1 cellular context compared by ENCODE assay signal in genomic region chr18:8912348-8913057, GRCh38.
TF ChIP-seq lines count a peak whose summit lies in the region.

No MANE protein-coding gene starts in this region.

TF ChIP-seq in K562, 482 proteins besides CTCF, POLR2A, EP300 and RAD21 (continued from another document and continues in another):
- TF ChIP-seq ZBTB11 (CRISPR knock-in tag; IDR thresholded peaks at IDR 0.05) (no peak), ZBTB5 (IDR thresholded peaks at IDR 0.05) (no peak), RFX1 (IDR thresholded peaks at IDR 0.05) (peak; percentile 76), AFF4 (CRISPR knock-in tag; IDR thresholded peaks at IDR 0.05) (0 out of 2 replicates have a peak, but pooled peaks have one; percentile 47), ZFX (CRISPR knock-in tag; IDR thresholded peaks at IDR 0.05) (0 out of 2 replicates have a peak, but pooled peaks have one; percentile 24), BDP1 (IDR thresholded peaks at IDR 0.05; ENCODE audit: insufficient read depth, insufficient read length) (no peak), HMGXB4 (CRISPR knock-in tag; IDR thresholded peaks at IDR 0.05) (no peak), CREB3L1 (IDR thresholded peaks at IDR 0.05; ENCODE audit: borderline replicate concordance, low read depth) (no peak), STAT5A (IDR thresholded peaks at IDR 0.05; ENCODE audit: borderline replicate concordance, low read length) (no peak), NR3C1 (CRISPR knock-in tag; IDR thresholded peaks at IDR 0.05) (no peak), HNRNPK (IDR thresholded peaks at IDR 0.05; ENCODE audit: low read depth, low read length, poor library complexity, severe bottlenecking) (no peak), MBD2 (IDR thresholded peaks at IDR 0.05; ENCODE audit: borderline replicate concordance, low read depth) (peak; percentile 46; the same call in 1 of the 2 replicates), NELFE (IDR thresholded peaks at IDR 0.05; ENCODE audit: insufficient read depth, insufficient read length) (no peak), LCOR (CRISPR knock-in tag; IDR thresholded peaks at IDR 0.05) (0 out of 2 replicates have a peak, but pooled peaks have one; percentile 50), ZNF3 (CRISPR knock-in tag; IDR thresholded peaks at IDR 0.05) (no peak), SMAD4 (CRISPR knock-in tag; conservative IDR thresholded peaks at IDR 0.05) (peak; percentile 57), RFX7 (CRISPR knock-in tag; IDR thresholded peaks at IDR 0.05) (no peak), TCF3 (CRISPR knock-in tag; IDR thresholded peaks at IDR 0.05) (peak; percentile 59), SMAD1 (IDR thresholded peaks at IDR 0.05; ENCODE audit: low read depth, low read length, partially characterized antibody) (peak; percentile 44), JUND (IDR thresholded peaks at IDR 0.05; ENCODE audit: borderline replicate concordance, low read depth, low read length) (peak; percentile 25; the same call in 1 of the 2 replicates), JUND (tag; IDR thresholded peaks at IDR 0.05; ENCODE audit: borderline replicate concordance, low read depth, low read length) (peak; percentile 73; the same call in 2 of the 3 replicates), MCM3 (IDR thresholded peaks at IDR 0.05) (no peak), ZKSCAN1 (IDR thresholded peaks at IDR 0.05; ENCODE audit: low read depth, low read length) (peak; percentile 24; the same call in 1 of the 2 replicates), ZNF740 (CRISPR knock-in tag; IDR thresholded peaks at IDR 0.05) (no peak), ZNF740 (tag; IDR thresholded peaks at IDR 0.05) (0 out of 4 replicates have a peak, but pooled peaks of 1 of the 2 experiments have one; percentile 57), ZNF347 (CRISPR knock-in tag; IDR thresholded peaks at IDR 0.05; ENCODE audit: low read depth) (no peak), BRD9 (IDR thresholded peaks at IDR 0.05; ENCODE audit: low read depth, partially characterized antibody) (peak; percentile 22), SUPT5H (IDR thresholded peaks at IDR 0.05) (peak; percentile 50; the same call in 1 of the 2 replicates), ZNF449 (CRISPR knock-in tag; IDR thresholded peaks at IDR 0.05) (no peak), ZFP91 (CRISPR knock-in tag; IDR thresholded peaks at IDR 0.05) (no peak), ZNF644 (tag; IDR thresholded peaks at IDR 0.05; ENCODE audit: low read depth) (peak; percentile 17; the same call in 1 of the 2 replicates), GTF2A2 (tag; IDR thresholded peaks at IDR 0.05) (no peak), PRMT5 (CRISPR knock-in tag; IDR thresholded peaks at IDR 0.05) (no peak), ARID1B (IDR thresholded peaks at IDR 0.05) (peak; percentile 51; the same call in 1 of the 2 replicates), TOE1 (IDR thresholded peaks at IDR 0.05; ENCODE audit: borderline replicate concordance) (no peak; the same call in 1 of the 2 replicates), TOE1 (CRISPR knock-in tag; IDR thresholded peaks at IDR 0.05; ENCODE audit: borderline replicate concordance, low read depth) (0 out of 2 replicates have a peak, but pooled peaks have one; percentile 36), ZNF395 (CRISPR knock-in tag; IDR thresholded peaks at IDR 0.05) (no peak; the same call in 1 of the 2 replicates), MXD1 (CRISPR knock-in tag; IDR thresholded peaks at IDR 0.05; ENCODE audit: borderline replicate concordance, poor library complexity, severe bottlenecking) (no peak), MTA3 (IDR thresholded peaks at IDR 0.05; ENCODE audit: borderline replicate concordance) (peak; percentile 71; the same call in 1 of the 2 replicates), HDGF (IDR thresholded peaks at IDR 0.05) (0 out of 2 replicates have a peak, but pooled peaks have one; percentile 47), GABPB1 (CRISPR knock-in tag; IDR thresholded peaks at IDR 0.05) (0 out of 2 replicates have a peak, but pooled peaks have one; percentile 27), CREM (IDR thresholded peaks at IDR 0.05; ENCODE audit: low read depth) (peak; percentile 37), RUNX1 (IDR thresholded peaks at IDR 0.05; ENCODE audit: low read depth) (no peak), PPARD (CRISPR knock-in tag; IDR thresholded peaks at IDR 0.05) (no peak), ZNF431 (CRISPR knock-in tag; IDR thresholded peaks at IDR 0.05) (no peak)
